Comparison of ENCODE assay signal across 9 cellular contexts in the genomic region with DNA sequence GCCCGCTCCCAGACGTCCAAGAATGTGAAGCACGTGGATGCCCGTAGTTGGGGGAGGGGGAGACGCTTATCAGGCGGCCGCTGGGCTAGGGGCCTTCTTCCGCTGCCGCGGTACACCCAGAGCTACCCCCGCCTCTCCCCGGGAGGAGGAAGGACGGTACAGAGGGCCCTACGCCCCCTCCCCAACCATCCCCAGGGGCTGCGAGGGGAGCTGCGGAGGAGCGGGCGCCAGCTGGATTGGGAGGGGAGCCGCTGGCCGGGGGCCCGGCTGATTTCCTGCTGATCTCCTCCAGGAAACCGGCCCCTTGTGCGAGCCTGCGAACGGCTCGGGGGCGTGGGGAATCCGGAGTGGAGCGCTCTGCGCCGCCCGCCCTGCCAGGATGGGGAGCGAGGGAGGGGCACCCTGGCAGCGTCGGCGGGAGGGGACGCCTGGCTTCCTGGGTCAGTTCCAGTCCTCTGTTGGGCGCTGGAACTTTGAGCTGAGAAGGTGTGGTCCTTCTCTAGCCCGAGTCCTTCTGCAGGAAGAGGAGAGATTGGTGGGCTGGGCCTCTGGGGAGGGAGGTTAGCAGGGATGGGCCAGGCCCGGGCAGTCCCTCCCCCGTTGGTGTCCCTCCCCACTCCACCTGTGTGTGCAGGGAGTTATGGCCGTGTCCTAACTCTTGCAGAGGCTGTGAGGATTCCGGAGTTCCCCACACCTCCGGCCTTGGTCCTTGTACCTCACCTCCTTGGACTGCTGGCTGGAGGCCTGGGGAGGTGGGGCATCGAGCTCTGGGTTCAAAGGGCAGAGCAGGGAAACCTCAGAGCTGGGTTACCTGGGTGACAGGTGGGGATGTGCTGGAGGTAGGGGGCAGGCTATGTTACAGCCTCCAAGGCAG. TPM values are rescaled to one million over a fixed set of nuclear protein-coding genes. Genes with fewer than 3 reads are reported as not detected.
A peak's percentile ranks its signal among the peaks of the same experiment; 100 is the strongest.
DNase-seq lines count a peak whose midpoint lies in the region; ATAC-seq and FAIRE-seq lines count a peak whose summit lies in the region.
"Had no signal": no experiment of that assay in that cellular context is flagged by ENCODE, and none has a peak within 500 bp of the region (broad histone marks: within the 10 kb centered on the region; RNA-seq: fewer than 3 reads in every experiment).

No MANE protein-coding gene starts in this region.

- H3K27ac ChIP-seq in small intestine (ENCODE audit: low read depth in 1 of 2, low read length in 1 of 2) = peak overlapping the region; percentile 93 to 98

- no peaks in the 10 kb centered on the region for H3K9me3 ChIP-seq in small intestine (ENCODE audit: control insufficient read depth, low read depth)

- DNase-seq in DMS 273 (lab: John Stamatoyannopoulos, UW; ENCODE audit: unreplicated experiment) = peak; percentile 76
- DNase-seq in DMS 273 treated with DMSO at 0.1 percent for 48 hours (lab: John Stamatoyannopoulos, UW) = no peak
- peak; percentile 21 for DNase-seq in NCI-H748 treated with DMSO at 0.1 percent for 48 hours (lab: John Stamatoyannopoulos, UW)
- DNase-seq in T47D (ENCODE audit: low read depth in 1 of 2, low spot score in 1 of 2) = peak; percentile 77 to 86
- DNase-seq in iris pigment epithelial cell (ENCODE audit: low read depth) = peak; percentile 61
- DNase-seq in small intestine = peak; percentile 99
- no peak for DNase-seq in GDM1 (lab: John Stamatoyannopoulos, UW)

- H3K4me1 ChIP-seq in small intestine (ENCODE audit: control insufficient read depth in 2 of 2, insufficient read depth in 1 of 2, low read depth in 1 of 2, low read length in 1 of 2) = peaks cover 0 to 35% of the 10 kb centered on the region in 2 donors

- peaks cover 0 to 1% of the 10 kb centered on the region in 2 donors for H3K36me3 ChIP-seq in small intestine (ENCODE audit: control insufficient read depth in 2 of 2, insufficient read depth in 2 of 2, low read length in 2 of 2)

- peak overlapping the region; percentile 17 to 78 for H3K4me3 ChIP-seq in small intestine (ENCODE audit: low read depth in 1 of 2, low read length in 2 of 2)

- no peak for ATAC-seq in GM21576 (IDR thresholded peaks at IDR 0.05; ENCODE audit: unreplicated experiment)

- H3K27me3 ChIP-seq in small intestine (ENCODE audit: control insufficient read depth in 2 of 2, insufficient read depth in 2 of 2, low read length in 2 of 2) = no peaks in the 10 kb centered on the region

- in situ Hi-C loops in T47D (cut with HindIII; ENCODE audit: low pct_unique_long_range_greater_than_20kb, low sequenced_read_pairs) = no loop called here

- no peak for FAIRE-seq in small intestine (lab: Jason Lieb, UNC)
- FAIRE-seq: A204.1 had no signal

- WGBS in small intestine, 3 donors = 1 to 4% (median 3%) methylated on average over 41 to 45 of the region's 45 CpGs

RNA-seq across cellular contexts. Expression of gene GJD3, which starts 19.1 kb away (rescaled TPM):
- 1 to 10 TPM in 1 of 3 donors, not detected in 2; 1.1 TPM for polyA plus RNA-seq in small intestine

RNA-seq across cellular contexts. Expression of gene RARA, which starts 36.4 kb away (rescaled TPM):
- 10 to 100 TPM; 28.8 to 40.7 (median 39.2) TPM for polyA plus RNA-seq in small intestine

RNA-seq across cellular contexts. Expression of gene CDC6, which starts 57.7 kb away (rescaled TPM):
- polyA plus RNA-seq in small intestine = 10 to 100 TPM in 1 of 3 donors, 1 to 10 TPM in 2; 2.5 to 10.7 (median 3.8) TPM

Comparison
In these comparisons a context has a peak if more than half of its experiments do, and no peak if none do; other contexts are left out.
1. DNase-seq: peak in DMS 273 (single experiment), NCI-H748 treated with DMSO at 0.1 percent for 48 hours (single experiment), T47D (2 of 2), iris pigment epithelial cell (single experiment) and small intestine (single experiment); none in DMS 273 treated with DMSO at 0.1 percent for 48 hours (single experiment) and GDM1 (single experiment).